Comparison of ENCODE assay signal across 36 cellular contexts in the genomic region with DNA sequence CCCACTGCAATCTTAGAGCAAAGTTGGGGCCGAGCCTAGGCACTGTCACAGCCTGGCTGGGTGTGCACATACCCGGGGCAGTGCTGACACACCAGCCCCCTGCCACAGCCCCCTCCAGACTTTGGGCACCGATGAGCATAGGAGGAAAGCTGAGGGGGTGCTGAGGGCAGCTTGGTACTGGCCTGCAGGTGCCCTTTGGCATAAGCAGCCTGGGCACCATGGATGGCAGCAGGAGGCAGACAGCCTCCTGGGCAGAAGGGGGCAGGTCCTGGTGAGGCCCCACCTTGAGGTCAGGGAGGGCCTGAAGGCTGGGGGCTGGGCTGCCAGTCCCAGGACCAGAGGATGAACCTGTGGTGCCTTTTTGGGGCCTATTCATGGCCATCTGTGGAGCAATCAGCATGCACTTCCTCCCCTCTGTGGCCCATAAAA. TPM values are rescaled to one million over a fixed set of nuclear protein-coding genes. Genes with fewer than 3 reads are reported as not detected.
"Had no signal": no experiment of that assay in that cellular context is flagged by ENCODE, and none has a peak within 500 bp of the region (broad histone marks: within the 10 kb centered on the region; RNA-seq: fewer than 3 reads in every experiment).

No MANE protein-coding gene starts in this region.

- H3K4me3 ChIP-seq: adrenal gland, body of pancreas, breast epithelium had no signal

- H3K27ac ChIP-seq: adrenal gland, body of pancreas, brain microvascular endothelial cell, breast epithelium, VCaP had no signal

- H3K4me1 ChIP-seq: adrenal gland, body of pancreas had no signal

- H3K9me3 ChIP-seq: adrenal gland, body of pancreas, breast epithelium had no signal

- H3K36me3 ChIP-seq: adrenal gland, brain microvascular endothelial cell, breast epithelium had no signal

- DNase-seq: activated B cell treated with CpG ODN at 0.5 μM for 24 hours; activated CD4-positive, alpha-beta memory T cell treated with anti-CD3 and anti-CD28 coated beads for 36 hours; activated CD4-positive, alpha-beta T cell treated with anti-CD3 and anti-CD28 coated beads for 4 hours; activated CD4-positive, alpha-beta T cell treated with anti-CD3 and anti-CD28 coated beads, Interleukin-2, amount 10 ng/mL, durations not matched to agents 24 days and 14 days; activated CD4-positive, alpha-beta T cell treated with anti-CD3 and anti-CD28 coated beads, Interleukin-2, amount 50 U/mL, for 1 hour; activated CD4-positive, alpha-beta T cell treated with anti-CD3 and anti-CD28 coated beads, Interleukin-2, amount 50 U/mL, for 4 hours; activated CD4-positive, CD25-positive, alpha-beta regulatory T cell treated with anti-CD3 and anti-CD28 coated beads, Interleukin-2, amount 50 U/mL, for 72 hours; activated CD8-positive, alpha-beta memory T cell treated with anti-CD3 and anti-CD28 coated beads, Interleukin-2, amount 50 U/mL, for 4 hours; activated CD8-positive, alpha-beta T cell treated with anti-CD3 and anti-CD28 coated beads for 36 hours; activated effector memory CD4-positive, alpha-beta T cell treated with anti-CD3 and anti-CD28 coated beads, Interleukin-2, amount 50 U/mL, for 16 hours; activated gamma-delta T cell treated with Interleukin-2 at 50 U/mL for 16 hours; activated naive CD4-positive, alpha-beta T cell; activated naive CD4-positive, alpha-beta T cell treated with anti-CD3 and anti-CD28 coated beads for 36 hours; activated naive CD4-positive, alpha-beta T cell treated with anti-CD3 and anti-CD28 coated beads, Interleukin-2, amount 50 U/mL, for 16 hours; activated naive CD8-positive, alpha-beta T cell treated with anti-CD3 and anti-CD28 coated beads for 36 hours; activated T-cell treated with anti-CD3 and anti-CD28 coated beads for 4 hours; activated T-cell treated with anti-CD3 and anti-CD28 coated beads, Interleukin-2, amount 50 U/mL, for 1 hour; activated T-cell treated with anti-CD3 and anti-CD28 coated beads, Interleukin-2, amount 50 U/mL, for 4 hours; activated T-cell treated with anti-CD3 and anti-CD28 coated beads, Interleukin-2, amount 50 U/mL, for 72 hours; adrenal gland; amniotic stem cell; body of pancreas; brain microvascular endothelial cell; central memory CD4-positive, alpha-beta T cell; T-helper 1 cell; T-helper 2 cell; T-helper 9 cell had no signal

- H3K27me3 ChIP-seq: adrenal gland, body of pancreas, breast epithelium had no signal

- ATAC-seq: activated CD8-positive, alpha-beta T cell treated with anti-CD3 and anti-CD28 coated beads for 36 hours; activated naive CD4-positive, alpha-beta T cell treated with anti-CD3 and anti-CD28 coated beads, Interleukin-2, amount 50 U/mL, for 72 hours; activated T-cell treated with anti-CD3 and anti-CD28 coated beads, Interleukin-2, amount 50 U/mL, for 4 hours; activated T-cell treated with anti-CD3 and anti-CD28 coated beads, Interleukin-2, amount 50 U/mL, for 72 hours; activated T-helper 17 cell treated with anti-CD3 and anti-CD28 coated beads, Interleukin-2, amount 50 U/mL, for 72 hours; body of pancreas had no signal

RNA-seq across cellular contexts. Expression of a gene that starts 8.2 kb away (rescaled TPM):
- total RNA-seq: activated B cell treated with CpG ODN at 0.5 μM for 24 hours; activated CD4-positive, alpha-beta memory T cell treated with anti-CD3 and anti-CD28 coated beads for 36 hours; activated CD4-positive, alpha-beta T cell treated with anti-CD3 and anti-CD28 coated beads, Interleukin-2, amount 10 ng/mL, durations not matched to agents 24 days and 14 days; activated CD8-positive, alpha-beta memory T cell treated with anti-CD3 and anti-CD28 coated beads for 36 hours; activated CD8-positive, alpha-beta T cell treated with anti-CD3 and anti-CD28 coated beads for 36 hours; activated naive CD4-positive, alpha-beta T cell treated with anti-CD3 and anti-CD28 coated beads for 36 hours; activated naive CD4-positive, alpha-beta T cell treated with anti-CD3 and anti-CD28 coated beads, Interleukin-2, amount 50 U/mL, for 72 hours; activated naive CD8-positive, alpha-beta T cell treated with anti-CD3 and anti-CD28 coated beads for 36 hours; activated T-cell treated with anti-CD3 and anti-CD28 coated beads, Interleukin-2, amount 50 U/mL, for 4 hours; activated T-cell treated with anti-CD3 and anti-CD28 coated beads, Interleukin-2, amount 50 U/mL, for 72 hours; activated T-helper 1 cell treated with anti-CD3 and anti-CD28 coated beads, Interleukin-12 subunit alpha, Interleukin-12 subunit beta, Interleukin-2, Interleukin-4 antibody, amounts not matched to agents 30 ng/mL and 10 ng/mL and 1 ng/mL, durations not matched to agents 14 hours and 24 hours and 36 hours; activated T-helper 17 cell treated with anti-CD3 and anti-CD28 coated beads, Interleukin-2, amount 50 U/mL, for 72 hours; aorta; body of pancreas; breast epithelium; cardiac septum had no signal
- polyA plus RNA-seq: aorta had no signal

RNA-seq across cellular contexts. Expression of a gene that starts 9.8 kb away (rescaled TPM):
- total RNA-seq: activated B cell treated with CpG ODN at 0.5 μM for 24 hours; activated CD4-positive, alpha-beta memory T cell treated with anti-CD3 and anti-CD28 coated beads for 36 hours; activated CD4-positive, alpha-beta T cell treated with anti-CD3 and anti-CD28 coated beads, Interleukin-2, amount 10 ng/mL, durations not matched to agents 24 days and 14 days; activated CD8-positive, alpha-beta memory T cell treated with anti-CD3 and anti-CD28 coated beads for 36 hours; activated CD8-positive, alpha-beta T cell treated with anti-CD3 and anti-CD28 coated beads for 36 hours; activated naive CD4-positive, alpha-beta T cell treated with anti-CD3 and anti-CD28 coated beads for 36 hours; activated naive CD4-positive, alpha-beta T cell treated with anti-CD3 and anti-CD28 coated beads, Interleukin-2, amount 50 U/mL, for 72 hours; activated naive CD8-positive, alpha-beta T cell treated with anti-CD3 and anti-CD28 coated beads for 36 hours; activated T-cell treated with anti-CD3 and anti-CD28 coated beads, Interleukin-2, amount 50 U/mL, for 4 hours; activated T-cell treated with anti-CD3 and anti-CD28 coated beads, Interleukin-2, amount 50 U/mL, for 72 hours; activated T-helper 1 cell treated with anti-CD3 and anti-CD28 coated beads, Interleukin-12 subunit alpha, Interleukin-12 subunit beta, Interleukin-2, Interleukin-4 antibody, amounts not matched to agents 30 ng/mL and 10 ng/mL and 1 ng/mL, durations not matched to agents 14 hours and 24 hours and 36 hours; activated T-helper 17 cell treated with anti-CD3 and anti-CD28 coated beads, Interleukin-2, amount 50 U/mL, for 72 hours; adrenal gland; astrocyte; body of pancreas; breast epithelium had no signal

RNA-seq across cellular contexts. Expression of a gene that starts 58.9 kb away (rescaled TPM):
- total RNA-seq: activated B cell treated with CpG ODN at 0.5 μM for 24 hours; activated CD4-positive, alpha-beta memory T cell treated with anti-CD3 and anti-CD28 coated beads for 36 hours; activated CD4-positive, alpha-beta T cell treated with anti-CD3 and anti-CD28 coated beads, Interleukin-2, amount 10 ng/mL, durations not matched to agents 24 days and 14 days; activated CD8-positive, alpha-beta memory T cell treated with anti-CD3 and anti-CD28 coated beads for 36 hours; activated CD8-positive, alpha-beta T cell treated with anti-CD3 and anti-CD28 coated beads for 36 hours; activated naive CD4-positive, alpha-beta T cell treated with anti-CD3 and anti-CD28 coated beads for 36 hours; activated naive CD8-positive, alpha-beta T cell treated with anti-CD3 and anti-CD28 coated beads for 36 hours; activated T-cell treated with anti-CD3 and anti-CD28 coated beads, Interleukin-2, amount 50 U/mL, for 4 hours; activated T-helper 1 cell treated with anti-CD3 and anti-CD28 coated beads, Interleukin-12 subunit alpha, Interleukin-12 subunit beta, Interleukin-2, Interleukin-4 antibody, amounts not matched to agents 30 ng/mL and 10 ng/mL and 1 ng/mL, durations not matched to agents 14 hours and 24 hours and 36 hours had no signal
